In genomic region chr16:68083861-68084503, GRCh38 we compare ENCODE assay signal across 8 cellular contexts. TPM values are rescaled to one million over a fixed set of nuclear protein-coding genes. Genes with fewer than 3 reads are reported as not detected.
DNase-seq lines count a peak whose midpoint lies in the region; ATAC-seq, FAIRE-seq and TF ChIP-seq lines count a peak whose summit lies in the region.

No MANE protein-coding gene starts in this region.

- H3K9me3 ChIP-seq in HEK293 (ENCODE audit: control insufficient read depth, insufficient read depth, low read depth, low read length) (no peaks in the 10 kb centered on the region), kidney (ENCODE audit: control insufficient read depth in 1 of 2, low read length in 2 of 2) (no peaks in the 10 kb centered on the region), testis (no peaks in the 10 kb centered on the region)

- DNase-seq in kidney (peak; percentile 84), testis (no peak), SKM-1 (lab: John Stamatoyannopoulos, UW; ENCODE audit: unreplicated experiment) (no peak)
- DNase-seq in effector CD4-positive, alpha-beta T cell = no peak

- peak overlapping the region; percentile 36 for H2AFZ ChIP-seq in ACC112 (ENCODE audit: low read length, unreplicated experiment)

- H3K79me2 ChIP-seq in ACC112 (ENCODE audit: control insufficient read depth, insufficient read depth, low read length, unreplicated experiment) = peaks cover 33% of the 10 kb centered on the region

- H3K36me3 ChIP-seq in ACC112 (ENCODE audit: insufficient read depth, low read length) (no peaks in the 10 kb centered on the region), HEK293 (ENCODE audit: control insufficient read depth in 2 of 2, insufficient read depth in 1 of 2, low read length in 2 of 2) (peaks cover 0 to 7% of the 10 kb centered on the region in 2 experiments; a peak in 1 of 3 replicates), kidney (ENCODE audit: control insufficient read depth in 1 of 2, insufficient read depth in 2 of 2, low read length in 2 of 2) (no peaks in the 10 kb centered on the region), testis (ENCODE audit: low read depth, missing control alignments) (no peaks in the 10 kb centered on the region)

- TF ChIP-seq CTCF in HEK293 (tag by site-specific recombination; IDR thresholded peaks at IDR 0.05) (no peak), kidney (IDR thresholded peaks at IDR 0.05; ENCODE audit: borderline replicate concordance, extremely low read depth, insufficient read depth) (no peak), testis (IDR thresholded peaks at IDR 0.05) (no peak)

- POLR2A ChIA-PET in HEK293 (lab: Yijun Ruan, JAX) = interaction anchor here (0.6 to 4.5 kb wide), 14 partner anchors 8 to 483 kb away, joined by 3 to 34 read pairs (median 4); partner anchors contain the start of genes ACD, DDX28, DUS2 and ESRP2

- ATAC-seq in GM19328 (IDR thresholded peaks at IDR 0.05; ENCODE audit: unreplicated experiment) = no peak

- H3K27me3 ChIP-seq in ACC112 (ENCODE audit: insufficient read depth, low read length) (no peaks in the 10 kb centered on the region), testis (no peaks in the 10 kb centered on the region)

- peak overlapping the region; percentile 94 to 99 for H3K9ac ChIP-seq in kidney (ENCODE audit: low read length in 2 of 2)

- intact Hi-C loops in kidney (cut with DNase I) = no loop called here
- intact Hi-C loops in testis (cut with DNase I; ENCODE audit: low total_unique reads) = loop anchor here (10.0 kb wide), 1 partner anchor 151 kb away; the partner anchor contains the start of gene ESRP2

- H3K4me1 ChIP-seq in ACC112 (ENCODE audit: control insufficient read depth, insufficient read depth, low read length, unreplicated experiment) (peaks cover 47% of the 10 kb centered on the region), HEK293 (ENCODE audit: control insufficient read depth, insufficient read depth, low read length) (peaks cover 7% of the 10 kb centered on the region), kidney (ENCODE audit: control insufficient read depth in 1 of 2, insufficient read depth in 1 of 2, low read depth in 1 of 2, low read length in 2 of 2) (peaks cover 46 to 52% of the 10 kb centered on the region in 2 donors), testis (peaks cover 52% of the 10 kb centered on the region)

- CTCF ChIA-PET in HEK293 (lab: Yijun Ruan, JAX) = interaction anchor here (0.5 to 2.8 kb wide), 9 partner anchors 10 to 421 kb away, joined by 3 to 10 read pairs (median 3); partner anchors contain the start of gene SLC7A6

- FAIRE-seq in kidney (lab: Jason Lieb, UNC) = no peak

- 16 to 26% methylated on average over 12 to 21 of the region's 21 CpGs for WGBS in testis, 2 donors

- H3K4me3 ChIP-seq in ACC112 (ENCODE audit: low read depth, low read length) = peak overlapping the region; percentile 84
- no peak overlapping the region for H3K4me3 ChIP-seq in HEK293 (ENCODE audit: low read depth, low read length)
- peak overlapping the region; percentile 49 to 90 for H3K4me3 ChIP-seq in kidney (ENCODE audit: low read length in 2 of 2)
- peak overlapping the region; percentile 85 to 98 for H3K4me3 ChIP-seq in testis

- peak overlapping the region; percentile 78 for H3K27ac ChIP-seq in ACC112 (ENCODE audit: low read depth, low read length)
- H3K27ac ChIP-seq in HEK293 (ENCODE audit: extremely low read depth, low read depth, low read length) = peak overlapping the region; percentile 88
- peak overlapping the region; percentile 99 for H3K27ac ChIP-seq in angular gyrus (ENCODE audit: low read depth, low read length)
- H3K27ac ChIP-seq in kidney (ENCODE audit: low read depth in 2 of 2, low read length in 2 of 2) = peak overlapping the region; percentile 99 to 100
- peak overlapping the region; percentile 98 to 99 for H3K27ac ChIP-seq in testis

- TF ChIP-seq POLR2A in testis (IDR thresholded peaks at IDR 0.05) = no peak

TF ChIP-seq in HEK293, 187 proteins besides CTCF, POLR2A, EP300 and RAD21:
- TF ChIP-seq GLIS2 (tag by site-specific recombination; IDR thresholded peaks at IDR 0.05) (no peak), ZNF2 (tag by site-specific recombination; IDR thresholded peaks at IDR 0.05) (0 out of 2 replicates have a peak, but pooled peaks have one; percentile 2), ZNF366 (tag by site-specific recombination; conservative IDR thresholded peaks at IDR 0.05) (0 out of 2 replicates have a peak, but pooled peaks have one; percentile 23), ZIC2 (tag by site-specific recombination; IDR thresholded peaks at IDR 0.05) (no peak), ZFHX2 (tag by site-specific recombination; conservative IDR thresholded peaks at IDR 0.05) (peak; percentile 83), EGR2 (tag by site-specific recombination; IDR thresholded peaks at IDR 0.05; ENCODE audit: low read depth) (peak; percentile 71)
TF ChIP-seq in HEK293: peak in this region for 4.

RNA-seq across cellular contexts. Expression of gene NFATC3, which starts 1.2 kb away (rescaled TPM):
- total RNA-seq in kidney (37.7 TPM), testis (100 to 1,000 TPM in 1 of 2 donors, 10 to 100 TPM in 1; 94.7 to 115 TPM)
- polyA plus RNA-seq in kidney (ENCODE audit: insufficient read depth, low read depth, low replicate concordance) (15.0 TPM), testis (ENCODE audit: insufficient read depth, low read depth, low replicate concordance) (78.0 TPM)
